Comparison of ENCODE assay signal across 29 cellular contexts in the genomic region with DNA sequence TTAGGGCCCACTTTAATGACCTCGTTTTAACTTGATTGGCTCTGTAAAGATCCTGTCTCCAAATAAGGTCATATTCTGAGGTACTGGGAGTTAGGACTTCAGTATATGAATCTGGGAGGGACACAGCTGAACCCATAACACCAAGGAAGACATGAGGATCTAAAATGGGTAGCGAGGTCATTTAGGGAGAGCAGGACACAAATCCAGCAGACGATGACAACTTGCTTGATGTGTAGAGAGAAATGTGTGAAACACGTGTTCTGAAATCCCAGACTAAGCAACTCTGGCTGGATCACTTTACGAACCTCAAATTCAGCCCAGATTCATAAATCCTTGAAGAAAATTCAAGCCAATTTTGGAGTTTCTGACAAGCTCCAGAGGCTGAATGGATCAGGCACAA.
"Had no signal": no experiment of that assay in that cellular context is flagged by ENCODE, and none has a peak within 500 bp of the region (broad histone marks: within the 10 kb centered on the region; RNA-seq: fewer than 3 reads in every experiment).

No MANE protein-coding gene starts in this region.

- H3K4me1 ChIP-seq: neural progenitor cell, parathyroid adenoma, psoas muscle, right lobe of liver, sigmoid colon, suprapubic skin, testis, tibial artery, transverse colon, upper lobe of right lung, uterus had no signal

- H3K27me3 Mint-ChIP-seq: progenitor cell of endocrine pancreas had no signal

- H3K27ac ChIP-seq: neural progenitor cell, ovary, parathyroid adenoma, psoas muscle, right lobe of liver, sigmoid colon, suprapubic skin, testis, tibial artery, transverse colon, upper lobe of right lung, uterus had no signal

- H3K27ac Mint-ChIP-seq: naive thymus-derived CD8-positive, alpha-beta T cell; nephron; neural progenitor cell; progenitor cell of endocrine pancreas; stimulated activated memory B cell treated with anti-CD40 and anti-IgM and Interleukin-4, amounts not matched to agents 10 μg/mL and 1 μg/mL and 100 μg/mL, for 72 hours; stimulated activated naive CD8-positive, alpha-beta T cell treated with anti-CD3 and anti-CD28 coated beads, Interleukin-15, amount 100 ng/mL, for 72 hours; type B pancreatic cell had no signal

- H3K4me3 Mint-ChIP-seq: naive thymus-derived CD8-positive, alpha-beta T cell; nephron; neural progenitor cell; stimulated activated memory B cell treated with anti-CD40 and anti-IgM and Interleukin-4, amounts not matched to agents 10 μg/mL and 1 μg/mL and 100 μg/mL, for 72 hours; stimulated activated naive CD8-positive, alpha-beta T cell treated with anti-CD3 and anti-CD28 coated beads, Interleukin-15, amount 100 ng/mL, for 72 hours; type B pancreatic cell had no signal

- H3K36me3 ChIP-seq: neural progenitor cell, ovary, right lobe of liver, sigmoid colon, suprapubic skin, tibial artery, transverse colon, upper lobe of right lung, uterus had no signal

- H2AFZ ChIP-seq: neural progenitor cell, parathyroid adenoma had no signal

- H3K79me2 ChIP-seq: parathyroid adenoma had no signal

- H3K4me1 Mint-ChIP-seq: nephron; neural progenitor cell; stimulated activated memory B cell treated with anti-CD40 and anti-IgM and Interleukin-4, amounts not matched to agents 10 μg/mL and 1 μg/mL and 100 μg/mL, for 72 hours; stimulated activated naive CD8-positive, alpha-beta T cell treated with anti-CD3 and anti-CD28 coated beads, Interleukin-15, amount 100 ng/mL, for 72 hours had no signal

- H3K27me3 ChIP-seq: neural progenitor cell, ovary, right lobe of liver, sigmoid colon, suprapubic skin, testis, tibial artery, transverse colon, upper lobe of right lung, uterus had no signal

- H3K4me3 ChIP-seq: neural progenitor cell, ovary, psoas muscle, right lobe of liver, sigmoid colon, suprapubic skin, testis, tibial artery, transverse colon, upper lobe of right lung, uterus had no signal

- FAIRE-seq: small intestine had no signal

- H3K9ac ChIP-seq: neural progenitor cell, parathyroid adenoma had no signal

- H3K9me3 Mint-ChIP-seq: stimulated activated naive CD8-positive, alpha-beta T cell treated with anti-CD3 and anti-CD28 coated beads, Interleukin-15, amount 100 ng/mL, for 72 hours had no signal

- DNase-seq: naive thymus-derived CD8-positive, alpha-beta T cell; occipital lobe; ovary; posterior cingulate gyrus; psoas muscle; right cardiac atrium; right lobe of liver; sigmoid colon; small intestine; stimulated activated CD4-positive, alpha-beta T cell treated with anti-CD3 and anti-CD28 coated beads, Interleukin-15, amount 100 ng/mL, for 24 hours; stimulated activated CD4-positive, alpha-beta T cell treated with anti-CD3 and anti-CD28 coated beads, Interleukin-2, amount 100 ng/mL, for 24 hours; stimulated activated CD4-positive, alpha-beta T cell treated with anti-CD3 and anti-CD28 coated beads, Interleukin-2, amount 100 ng/mL, for 48 hours; stimulated activated CD4-positive, alpha-beta T cell treated with anti-CD3 and anti-CD28 coated beads, Interleukin-4, amount 100 ng/mL, for 4 hours; stimulated activated CD8-positive, alpha-beta memory T cell treated with anti-CD3 and anti-CD28 coated beads, Interleukin-4, amount 100 ng/mL, for 48 hours; stimulated activated naive CD8-positive, alpha-beta T cell treated with anti-CD3 and anti-CD28 coated beads, Interleukin-15, amount 100 ng/mL, for 72 hours; stimulated activated naive CD8-positive, alpha-beta T cell treated with anti-CD3 and anti-CD28 coated beads, Interleukin-15, Interleukin-2, amounts not matched to agents 100 U/mL and 50 U/mL, for 24 hours; substantia nigra; testis; tibial artery; transverse colon; upper lobe of right lung; uterus had no signal

- H3K9me3 ChIP-seq: ovary, psoas muscle, right lobe of liver, sigmoid colon, suprapubic skin, testis, tibial artery, transverse colon, upper lobe of right lung, uterus had no signal

- ATAC-seq: naive thymus-derived CD8-positive, alpha-beta T cell; psoas muscle; right cardiac atrium; right lobe of liver; stimulated activated memory B cell treated with anti-CD40 and anti-IgM and Interleukin-4, amounts not matched to agents 10 μg/mL and 1 μg/mL and 100 μg/mL, for 72 hours; stimulated activated naive CD8-positive, alpha-beta T cell treated with anti-CD3 and anti-CD28 coated beads, Interleukin-15, amount 100 ng/mL, for 72 hours; stimulated activated naive CD8-positive, alpha-beta T cell treated with anti-CD3 and anti-CD28 coated beads, Interleukin-15, Interleukin-2, amounts not matched to agents 100 U/mL and 50 U/mL, for 24 hours; upper lobe of right lung had no signal

- H3K4me2 ChIP-seq: neural progenitor cell had no signal

- H3K36me3 Mint-ChIP-seq: naive thymus-derived CD8-positive, alpha-beta T cell; neural progenitor cell; stimulated activated memory B cell treated with anti-CD40 and anti-IgM and Interleukin-4, amounts not matched to agents 10 μg/mL and 1 μg/mL and 100 μg/mL, for 72 hours; type B pancreatic cell had no signal
